14 cellular contexts compared by ENCODE assay signal in the genomic region with DNA sequence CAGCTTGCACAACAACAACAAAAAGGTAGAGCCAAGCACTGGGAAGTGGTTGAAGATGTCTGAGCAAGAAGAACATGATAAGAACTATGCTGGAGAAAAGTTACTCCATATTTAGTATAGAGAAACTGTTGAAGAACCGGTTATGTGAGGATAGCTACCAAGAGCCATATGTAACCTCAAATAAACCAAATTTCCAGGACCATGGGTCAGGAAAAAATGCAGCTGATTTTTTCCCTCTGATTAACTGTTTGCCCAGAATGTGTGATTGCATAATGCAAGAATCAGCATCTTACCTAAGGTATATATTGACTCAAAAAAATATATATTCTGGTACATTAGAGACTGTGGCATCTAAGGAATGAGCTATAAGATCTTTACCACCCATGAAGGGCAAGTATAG.
DNase-seq lines count a peak whose midpoint lies in the region; ATAC-seq and TF ChIP-seq lines count a peak whose summit lies in the region.
"Had no signal": no experiment of that assay in that cellular context is flagged by ENCODE, and none has a peak within 500 bp of the region (broad histone marks: within the 10 kb centered on the region; RNA-seq: fewer than 3 reads in every experiment).

No MANE protein-coding gene starts in this region.

- H3F3A ChIP-seq in GM23248 (ENCODE audit: insufficient read depth) = peaks cover 34% of the 10 kb centered on the region

- no peak overlapping the region for H3K9ac ChIP-seq in GM23248

- ATAC-seq in upper lobe of right lung (peak; percentile 36), GM19463 (IDR thresholded peaks at IDR 0.05; ENCODE audit: unreplicated experiment) (no peak)

- no peaks in the 10 kb centered on the region for H3K27me3 ChIP-seq in GM23248 (replicated peaks; ENCODE audit: insufficient read depth)
- no peaks in the 10 kb centered on the region for H3K27me3 ChIP-seq in upper lobe of right lung

- H2AFZ ChIP-seq in GM23248 = no peak overlapping the region

- TF ChIP-seq CTCF in VCaP (conservative IDR thresholded peaks at IDR 0.05) (no peak), fibroblast of pulmonary artery (IDR thresholded peaks at IDR 0.05; ENCODE audit: low read length, missing control alignments) (no peak), upper lobe of right lung (IDR thresholded peaks at IDR 0.05) (no peak)

- H3K4me3 ChIP-seq in GM23248 = no peak overlapping the region
- H3K4me3 ChIP-seq in fibroblast of pulmonary artery (replicated peaks; ENCODE audit: low read depth, low read length) = no peak overlapping the region
- H3K4me3 ChIP-seq in upper lobe of right lung = no peak overlapping the region

- no peaks in the 10 kb centered on the region for H3K9me3 ChIP-seq in GM23248 (ENCODE audit: low read depth)
- no peaks in the 10 kb centered on the region for H3K9me3 ChIP-seq in upper lobe of right lung
- H3K9me3 ChIP-seq: Caco-2 had no signal

- intact Hi-C loops in upper lobe of right lung (cut with DNase I) (no loop called here), cardiac septum (cut with DNase I) (no loop called here)

- no peaks in the 10 kb centered on the region for H3K79me2 ChIP-seq in GM23248 (ENCODE audit: insufficient read depth)

- peak; percentile 19 for DNase-seq in GM23248
- DNase-seq in fibroblast of pulmonary artery (ENCODE audit: low read depth) = peak; percentile 16
- DNase-seq in upper lobe of right lung = no peak
- no peak for DNase-seq in cardiac septum (ENCODE audit: low spot score)
- no peak for DNase-seq in occipital lobe (lab: John Stamatoyannopoulos, UW)
- DNase-seq: Caco-2; CD4-positive, CD25-positive, alpha-beta regulatory T cell; DMS153; H9; Karpas-422; NCI-H187 treated with DMSO at 0.1 percent for 48 hours; NCI-H526 treated with DMSO at 0.1 percent for 48 hours had no signal

- no peaks in the 10 kb centered on the region for H3K9me2 ChIP-seq in GM23248 (ENCODE audit: insufficient read depth)

- no peaks in the 10 kb centered on the region for H4K20me1 ChIP-seq in GM23248 (ENCODE audit: insufficient read depth)

- no peak overlapping the region for H3K4me2 ChIP-seq in GM23248 (ENCODE audit: unreplicated experiment)

- H3K4me1 ChIP-seq in GM23248 (ENCODE audit: insufficient read depth) = peaks cover 45% of the 10 kb centered on the region
- peaks cover 10% of the 10 kb centered on the region for H3K4me1 ChIP-seq in upper lobe of right lung

- in situ Hi-C loops in GM23248 (cut with MboI) = no loop called here

- H3K27ac ChIP-seq in GM23248 (no peak overlapping the region), VCaP (peak overlapping the region; percentile 24; the same call in 1 of the 2 replicates), upper lobe of right lung (no peak overlapping the region)

- H3K36me3 ChIP-seq in GM23248 (ENCODE audit: low read depth) (no peaks in the 10 kb centered on the region), upper lobe of right lung (no peaks in the 10 kb centered on the region)

- 96% methylated on average over 1 of the region's 1 CpG for WGBS in GM23248 (ENCODE audit: low coverage in 1 of 2, low lambda C conversion rate in 2 of 2, missing lambda C conversion rate in 2 of 2), 2 experiments

Comparison
In these comparisons a context has a peak if more than half of its experiments do, and no peak if none do; other contexts are left out.
1. DNase-seq: peak in GM23248 (single experiment) and fibroblast of pulmonary artery (single experiment); none in upper lobe of right lung (single experiment), cardiac septum (single experiment) and occipital lobe (single experiment).